In the genomic region with DNA sequence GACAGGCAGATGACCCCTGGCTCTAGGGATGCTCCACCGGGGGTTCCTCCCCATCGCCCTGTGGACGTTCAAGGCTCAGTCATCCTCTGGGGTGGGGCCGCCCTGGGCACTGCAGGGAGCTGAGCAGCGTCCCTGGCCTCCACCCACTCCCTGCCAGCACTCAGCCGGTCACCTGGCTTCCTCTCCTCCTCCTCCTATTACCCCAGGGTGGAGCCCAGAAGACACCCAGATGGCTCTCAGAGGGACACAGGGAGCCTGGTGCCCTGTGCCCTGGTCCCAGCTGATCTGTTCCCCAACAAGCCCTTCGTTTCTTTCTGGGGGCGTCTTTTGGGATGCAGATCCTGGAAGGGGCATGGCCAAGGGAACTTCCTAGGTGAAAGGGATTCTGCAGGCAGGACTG, we compare ENCODE assay signal across 11 cellular contexts. TPM values are rescaled to one million over a fixed set of nuclear protein-coding genes. Genes with fewer than 3 reads are reported as not detected.
DNase-seq lines count a peak whose midpoint lies in the region; ATAC-seq, FAIRE-seq and TF ChIP-seq lines count a peak whose summit lies in the region.
"Had no signal": no experiment of that assay in that cellular context is flagged by ENCODE, and none has a peak within 500 bp of the region (broad histone marks: within the 10 kb centered on the region; RNA-seq: fewer than 3 reads in every experiment).

No MANE protein-coding gene starts in this region.

- H3K4me1 ChIP-seq in OCI-LY1 (ENCODE audit: insufficient read depth, low read length, severe bottlenecking): peaks cover 48% of the 10 kb centered on the region
- H3K4me1 ChIP-seq in spleen: peaks cover 64 to 90% (median 82%) of the 10 kb centered on the region in 6 donors

- no peak for ATAC-seq in GM19467 (IDR thresholded peaks at IDR 0.05; ENCODE audit: unreplicated experiment)
- no peak for ATAC-seq in HG03378 (IDR thresholded peaks at IDR 0.05; ENCODE audit: unreplicated experiment)

- no peak overlapping the region; the same call in 1 of the 2 replicates for H3K9ac ChIP-seq in OCI-LY1 (ENCODE audit: low read length)

- H3K36me3 ChIP-seq in OCI-LY1 (ENCODE audit: insufficient read depth, low read length) (no peaks in the 10 kb centered on the region; the same call in 1 of the 2 replicates), spleen (no peaks in the 10 kb centered on the region)

- TF ChIP-seq POLR2A in GM12891 (IDR thresholded peaks at IDR 0.05; ENCODE audit: low read depth, low read length) (no peak), spleen (IDR thresholded peaks at IDR 0.05) (no peak)

- no peak overlapping the region for H2AFZ ChIP-seq in OCI-LY1 (ENCODE audit: low read length)

- H3K27me3 ChIP-seq in OCI-LY1 (ENCODE audit: insufficient read depth, low read length): no peaks in the 10 kb centered on the region
- H3K27me3 ChIP-seq in spleen (replicated peaks in 1 of 7): no peaks in the 10 kb centered on the region

- peak; percentile 76 for FAIRE-seq in GM12891 (lab: Jason Lieb, UNC)

- intact Hi-C loops in spleen (cut with DNase I; ENCODE audit: low total_unique reads): no loop called here

- no peak for DNase-seq in GM12891 (ENCODE audit: insufficient read length, low spot score)
- DNase-seq in epithelial cell of prostate (ENCODE audit: low read depth, low spot score): no peak
- DNase-seq in spleen: peak; percentile 79
- no peak for DNase-seq in stimulated activated naive CD4-positive, alpha-beta T cell treated with Interleukin-2 at 50 U/mL for 16 hours (lab: John Stamatoyannopoulos, UW)
- DNase-seq: activated T-cell treated with anti-CD3 and anti-CD28 coated beads, Interleukin-2, amount 50 U/mL, for 48 hours; EL; NCI-H226; occipital lobe had no signal

- H3K4me3 ChIP-seq in OCI-LY1 (ENCODE audit: low read depth, low read length, poor library complexity, severe bottlenecking) (no peak overlapping the region), spleen (no peak overlapping the region)

- 52 to 69% (median 63%) methylated on average over 8 of the region's 8 CpGs for WGBS in spleen, 5 donors

- no peaks in the 10 kb centered on the region for H4K20me1 ChIP-seq in OCI-LY1 (ENCODE audit: insufficient read depth, low read length)

- TF ChIP-seq CTCF in OCI-LY1 (IDR thresholded peaks at IDR 0.05; ENCODE audit: low read length) (no peak), spleen (IDR thresholded peaks at IDR 0.05 in 8 of 11, conservative IDR thresholded peaks at IDR 0.05 in 3 of 11) (no peak)

- H3K79me2 ChIP-seq in OCI-LY1 (ENCODE audit: insufficient read depth, low read length): no peaks in the 10 kb centered on the region

- H3K9me3 ChIP-seq in OCI-LY1 (ENCODE audit: low read length): no peaks in the 10 kb centered on the region
- no peaks in the 10 kb centered on the region for H3K9me3 ChIP-seq in spleen

- no peak overlapping the region; the same call in 1 of the 2 replicates for H3K4me2 ChIP-seq in OCI-LY1 (ENCODE audit: low read length)

- peak overlapping the region; percentile 72 for H3K27ac ChIP-seq in OCI-LY1 (ENCODE audit: low read depth, low read length, poor library complexity, severe bottlenecking)
- H3K27ac ChIP-seq in epithelial cell of prostate: peak overlapping the region; percentile 98
- peak overlapping the region; percentile 29 to 100 (median 97) for H3K27ac ChIP-seq in spleen

- H3F3A ChIP-seq in OCI-LY1 (ENCODE audit: insufficient read depth, low read length): no peaks in the 10 kb centered on the region

- no peaks in the 10 kb centered on the region for H3K9me2 ChIP-seq in OCI-LY1 (ENCODE audit: low read depth, low read length)

TF ChIP-seq in GM12891, 5 proteins besides CTCF, POLR2A, EP300 and RAD21:
- no peak for TF ChIP-seq POU2F2 (IDR thresholded peaks at IDR 0.05; ENCODE audit: low read depth, low read length)
- TF ChIP-seq PAX5 (IDR thresholded peaks at IDR 0.05; ENCODE audit: insufficient read depth, low read length, severe bottlenecking): no peak
- TF ChIP-seq SPI1 (IDR thresholded peaks at IDR 0.05; ENCODE audit: low read depth, low read length): no peak
- TF ChIP-seq POLR2AphosphoS5 (IDR thresholded peaks at IDR 0.05; ENCODE audit: low read depth, low read length): no peak
- no peak for TF ChIP-seq TAF1 (IDR thresholded peaks at IDR 0.05; ENCODE audit: low read depth, low read length)

RNA-seq across cellular contexts. Expression of a gene that starts 3.7 kb away (rescaled TPM):
- polyA plus RNA-seq in GM12891 (2012; ENCODE audit: low read depth, missing spikeins): 178 TPM
- 100 to 1,000 TPM; 212 to 389 (median 265) TPM for total RNA-seq in spleen
- 100 to 1,000 TPM in 1 of 3 donors, 10 to 100 TPM in 2; 88.2 to 154 (median 90.0) TPM for polyA plus RNA-seq in spleen

RNA-seq across cellular contexts. Expression of a gene that starts 39.2 kb away (rescaled TPM):
- polyA plus RNA-seq in GM12891 (2012; ENCODE audit: low read depth, missing spikeins): 42.2 TPM
- 10 to 100 TPM; 47.6 to 77.1 (median 65.5) TPM for total RNA-seq in spleen
- polyA plus RNA-seq in spleen: 10 to 100 TPM; 29.1 to 53.0 (median 31.2) TPM

RNA-seq across cellular contexts. Expression of a gene that starts 41.4 kb away (rescaled TPM):
- polyA plus RNA-seq in GM12891 (2012; ENCODE audit: low read depth, missing spikeins): 112 TPM
- total RNA-seq in spleen: 100 to 1,000 TPM in 5 of 7 donors, 10 to 100 TPM in 2; 80.8 to 161 (median 124) TPM
- polyA plus RNA-seq in spleen: 10 to 100 TPM; 24.2 to 48.7 (median 37.6) TPM

RNA-seq across cellular contexts. Expression of a gene that starts 42.0 kb away (rescaled TPM):
- polyA plus RNA-seq in GM12891 (2012; ENCODE audit: low read depth, missing spikeins): 47.3 TPM
- total RNA-seq in spleen: 1 to 10 TPM; 1.9 to 5.8 (median 3.7) TPM
- polyA plus RNA-seq in spleen: 10 to 100 TPM; 13.6 to 25.9 (median 16.7) TPM
